8 cellular contexts compared by ENCODE assay signal in the genomic region with DNA sequence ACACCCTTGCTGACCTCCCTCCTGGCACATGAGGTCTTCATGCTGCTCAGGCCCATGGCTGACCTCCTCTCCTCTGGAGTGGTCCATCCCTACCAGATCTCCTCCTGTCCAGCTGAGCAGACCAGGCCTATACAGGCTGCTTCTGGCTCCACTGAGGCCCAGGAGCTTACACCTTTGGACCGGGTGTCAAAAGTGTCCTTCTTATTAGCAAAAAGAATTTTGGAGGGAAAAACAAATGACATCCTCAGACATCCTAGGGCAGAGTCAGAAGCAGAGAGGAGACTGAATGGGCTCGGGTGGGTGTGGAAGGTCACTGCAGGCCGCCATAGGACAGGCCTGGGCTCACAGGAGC. TPM values are rescaled to one million over a fixed set of nuclear protein-coding genes. Genes with fewer than 3 reads are reported as not detected.
DNase-seq lines count a peak whose midpoint lies in the region; ATAC-seq lines count a peak whose summit lies in the region.

No MANE protein-coding gene starts in this region.

- H3K4me1 Mint-ChIP-seq in activated CD4-positive, alpha-beta memory T cell treated with anti-CD3 and anti-CD28 coated beads for 36 hours (ENCODE audit: low read depth): peaks cover 23% of the 10 kb centered on the region
- peaks cover 23 to 28% of the 10 kb centered on the region in 2 donors for H3K4me1 Mint-ChIP-seq in immature natural killer cell
- peaks cover 28% of the 10 kb centered on the region for H3K4me1 Mint-ChIP-seq in stimulated activated effector memory CD8-positive, alpha-beta T cell treated with anti-CD3 and anti-CD28 coated beads, Interleukin-12 subunit alpha, Interleukin-12 subunit beta, amount 100 ng/mL, for 72 hours

- H3K9me3 Mint-ChIP-seq in activated CD4-positive, alpha-beta memory T cell treated with anti-CD3 and anti-CD28 coated beads for 36 hours: no peaks in the 10 kb centered on the region
- H3K9me3 Mint-ChIP-seq in immature natural killer cell: no peaks in the 10 kb centered on the region
- H3K9me3 Mint-ChIP-seq in stimulated activated effector memory CD8-positive, alpha-beta T cell treated with anti-CD3 and anti-CD28 coated beads, Interleukin-12 subunit alpha, Interleukin-12 subunit beta, amount 100 ng/mL, for 72 hours: no peaks in the 10 kb centered on the region

- POLR2A ChIA-PET in activated CD4-positive, alpha-beta memory T cell treated with anti-CD3 and anti-CD28 coated beads for 36 hours (lab: Charles Lee): no interaction called here

- intact Hi-C loops in activated CD4-positive, alpha-beta memory T cell treated with anti-CD3 and anti-CD28 coated beads for 36 hours (cut with micrococcal nuclease): loop anchor here (1.0 to 2.0 kb wide), 4 partner anchors 21 to 93 kb away; partner anchors contain the start of gene WSB1

- peak overlapping the region; percentile 66 for H3K27ac Mint-ChIP-seq in activated CD4-positive, alpha-beta memory T cell treated with anti-CD3 and anti-CD28 coated beads for 36 hours
- peak overlapping the region; percentile 90 to 93 (median 90) for H3K27ac Mint-ChIP-seq in immature natural killer cell
- peak overlapping the region; percentile 77 for H3K27ac Mint-ChIP-seq in stimulated activated effector memory CD8-positive, alpha-beta T cell treated with anti-CD3 and anti-CD28 coated beads, Interleukin-12 subunit alpha, Interleukin-12 subunit beta, amount 100 ng/mL, for 72 hours

- CTCF ChIA-PET in activated CD4-positive, alpha-beta memory T cell treated with anti-CD3 and anti-CD28 coated beads for 36 hours (lab: Charles Lee): interaction anchor here (1.4 to 5.4 kb wide), 3 partner anchors 13 to 94 kb away, joined by 3 to 219 read pairs (median 13); no protein-coding TSS in a partner anchor

- H3K4me3 Mint-ChIP-seq in activated CD4-positive, alpha-beta memory T cell treated with anti-CD3 and anti-CD28 coated beads for 36 hours: peak overlapping the region; percentile 72
- H3K4me3 Mint-ChIP-seq in immature natural killer cell: peak overlapping the region; percentile 80 to 93 (median 83)
- peak overlapping the region; percentile 72 for H3K4me3 Mint-ChIP-seq in stimulated activated effector memory CD8-positive, alpha-beta T cell treated with anti-CD3 and anti-CD28 coated beads, Interleukin-12 subunit alpha, Interleukin-12 subunit beta, amount 100 ng/mL, for 72 hours

- DNase-seq in activated CD4-positive, alpha-beta memory T cell treated with anti-CD3 and anti-CD28 coated beads for 36 hours: no peak
- DNase-seq in immature natural killer cell (no peak), kidney glomerular epithelial cell (lab: John Stamatoyannopoulos, UW) (no peak), NCI-H526 treated with DMSO at 0.1 percent for 48 hours (lab: John Stamatoyannopoulos, UW) (no peak)
- no peak for DNase-seq in stimulated activated effector memory CD8-positive, alpha-beta T cell treated with anti-CD3 and anti-CD28 coated beads, Interleukin-12 subunit alpha, Interleukin-12 subunit beta, amount 100 ng/mL, for 72 hours (ENCODE audit: low spot score in 2 of 2)

- ATAC-seq in HG03575 (IDR thresholded peaks at IDR 0.05; ENCODE audit: extremely low read depth, insufficient number of reproducible peaks, low FRiP score, unreplicated experiment): peak; percentile 2
- no peak for ATAC-seq in stimulated activated effector memory CD8-positive, alpha-beta T cell treated with anti-CD3 and anti-CD28 coated beads, Interleukin-12 subunit alpha, Interleukin-12 subunit beta, amount 100 ng/mL, for 72 hours
- ATAC-seq in GM18519 (IDR thresholded peaks at IDR 0.05; ENCODE audit: low FRiP score, unreplicated experiment): no peak
- ATAC-seq in activated CD4-positive, CD25-positive, alpha-beta regulatory T cell treated with anti-CD3 and anti-CD28 coated beads, Interleukin-2, amount 50 U/mL, for 24 hours: no peak

- H3K27me3 Mint-ChIP-seq in activated CD4-positive, alpha-beta memory T cell treated with anti-CD3 and anti-CD28 coated beads for 36 hours: no peaks in the 10 kb centered on the region
- H3K27me3 Mint-ChIP-seq in immature natural killer cell (ENCODE audit: low read depth in 3 of 3): peaks cover 0 to 6% (median 5%) of the 10 kb centered on the region in 3 donors

- no peaks in the 10 kb centered on the region for H3K36me3 Mint-ChIP-seq in activated CD4-positive, alpha-beta memory T cell treated with anti-CD3 and anti-CD28 coated beads for 36 hours
- peaks cover 0 to 3% (median 0%) of the 10 kb centered on the region in 3 donors for H3K36me3 Mint-ChIP-seq in immature natural killer cell
- peaks cover 21% of the 10 kb centered on the region for H3K36me3 Mint-ChIP-seq in stimulated activated effector memory CD8-positive, alpha-beta T cell treated with anti-CD3 and anti-CD28 coated beads, Interleukin-12 subunit alpha, Interleukin-12 subunit beta, amount 100 ng/mL, for 72 hours

RNA-seq across cellular contexts. Expression of gene WSB1, which starts 38.1 kb away (rescaled TPM):
- 100 to 1,000 TPM; 135 to 147 TPM for total RNA-seq in activated CD4-positive, alpha-beta memory T cell treated with anti-CD3 and anti-CD28 coated beads for 36 hours
- 100 to 1,000 TPM; 163 to 253 (median 232) TPM for polyA plus RNA-seq in immature natural killer cell
